8 cellular contexts compared by ENCODE assay signal in the genomic region with DNA sequence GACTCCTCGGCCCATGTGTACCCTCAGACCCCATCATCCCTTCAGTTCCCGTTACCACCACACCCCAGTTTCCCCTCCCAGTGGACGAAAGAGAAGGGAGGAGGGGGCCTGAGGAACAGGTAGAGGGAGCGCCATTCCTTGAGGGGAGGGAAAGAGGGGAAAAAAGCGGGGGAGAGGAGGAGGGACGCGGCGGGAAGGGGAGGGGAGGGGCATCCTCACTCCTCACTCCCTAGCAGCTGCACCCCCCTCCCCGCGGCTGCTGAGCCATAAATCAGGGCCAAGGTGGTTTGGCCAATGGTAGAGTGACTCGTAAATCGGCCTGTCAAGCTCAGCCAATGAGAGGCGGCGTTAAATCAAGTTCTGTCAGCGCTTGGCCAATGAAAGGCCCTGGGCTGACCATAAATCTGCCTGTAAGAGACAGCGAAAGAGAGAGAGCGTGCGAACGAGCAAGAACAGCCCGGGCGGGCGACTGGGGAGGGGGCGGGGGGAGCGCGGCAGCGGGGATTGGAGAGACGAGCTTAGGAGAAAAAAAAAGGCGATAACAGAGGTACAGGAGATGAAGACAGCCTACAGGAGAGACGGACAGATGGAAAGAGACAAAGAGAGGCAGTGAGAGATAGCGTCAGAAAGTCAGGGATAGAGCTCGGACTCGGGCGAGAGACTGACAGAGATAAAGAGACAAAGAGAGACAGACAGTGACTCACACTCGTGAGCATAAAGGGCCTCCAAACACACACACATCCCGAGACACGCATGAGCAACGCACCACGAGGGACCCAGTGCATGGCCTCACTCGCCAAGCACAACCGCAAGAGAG. TPM values are rescaled to one million over a fixed set of nuclear protein-coding genes. Genes with fewer than 3 reads are reported as not detected.
A peak's percentile ranks its signal among the peaks of the same experiment; 100 is the strongest.
DNase-seq lines count a peak whose midpoint lies in the region; ATAC-seq, FAIRE-seq and TF ChIP-seq lines count a peak whose summit lies in the region.

No MANE protein-coding gene starts in this region.

- no peaks in the 10 kb centered on the region for H3K36me3 Mint-ChIP-seq in progenitor cell of endocrine pancreas (ENCODE audit: insufficient read depth)

- no peaks in the 10 kb centered on the region for H3K9me3 ChIP-seq in adrenal gland (replicated peaks in 1 of 3)
- no peaks in the 10 kb centered on the region for H3K9me3 ChIP-seq in left ventricle myocardium inferior (replicated peaks)

- no peaks in the 10 kb centered on the region for H3K27me3 ChIP-seq in adrenal gland
- no peaks in the 10 kb centered on the region for H3K27me3 ChIP-seq in left ventricle myocardium inferior (ENCODE audit: low read depth)

- peaks cover 27% of the 10 kb centered on the region for H3K4me1 Mint-ChIP-seq in progenitor cell of endocrine pancreas (ENCODE audit: low read depth)

- intact Hi-C loops in adrenal gland (cut with DNase I), result no loop called here
- intact Hi-C loops in left ventricle myocardium inferior (cut with micrococcal nuclease), result no loop called here

- H3K4me1 ChIP-seq in adrenal gland (replicated peaks in 1 of 2) (peaks cover 14 to 26% of the 10 kb centered on the region in 2 donors), left ventricle myocardium inferior (peaks cover 32% of the 10 kb centered on the region)

- no peak overlapping the region for H3K27ac Mint-ChIP-seq in progenitor cell of endocrine pancreas

- H3K4me3 ChIP-seq in adrenal gland (peak overlapping the region; percentile 1 to 69 (median 54)), left ventricle myocardium inferior (peak overlapping the region; percentile 79)

- TF ChIP-seq POLR2A in GM12892 (IDR thresholded peaks at IDR 0.05; ENCODE audit: low read depth, low read length), result 0 out of 2 replicates have a peak, but pooled peaks have one; percentile 21
- peak in 1 of 2 donors; percentile 79 for TF ChIP-seq POLR2A in adrenal gland (IDR thresholded peaks at IDR 0.05)

- DNase-seq in GM12892 (ENCODE audit: insufficient read length) (peak; percentile 96), NCI-H1436 (lab: John Stamatoyannopoulos, UW) (peak; percentile 99), SW 1271 (lab: John Stamatoyannopoulos, UW) (peak; percentile 96 to 99), adrenal gland (peak; percentile 96 to 99 (median 98)), left ventricle myocardium inferior (peak; percentile 94), progenitor cell of endocrine pancreas (ENCODE audit: low spot score, unreplicated experiment) (peak; percentile 87), ureter (ENCODE audit: low spot score) (peak; percentile 97)

- peaks cover 12% of the 10 kb centered on the region for H3K27me3 Mint-ChIP-seq in progenitor cell of endocrine pancreas

- H3K27ac ChIP-seq in adrenal gland, result peak overlapping the region; percentile 78 to 96 (median 93)
- peak overlapping the region; percentile 95 for H3K27ac ChIP-seq in left ventricle myocardium inferior (replicated peaks)

- H3K36me3 ChIP-seq in adrenal gland (replicated peaks in 1 of 2) (no peaks in the 10 kb centered on the region), left ventricle myocardium inferior (no peaks in the 10 kb centered on the region)

- ATAC-seq in HG02840 (IDR thresholded peaks at IDR 0.05; ENCODE audit: low FRiP score, unreplicated experiment), result peak; percentile 99

- 0 to 1% (median 1%) methylated on average over 36 to 40 of the region's 40 CpGs for WGBS in adrenal gland, 4 donors

- H3K9me3 Mint-ChIP-seq in progenitor cell of endocrine pancreas (ENCODE audit: low read depth), result no peaks in the 10 kb centered on the region

- peak in 3 of 6 experiments; percentile 3 to 21 (median 5) for TF ChIP-seq CTCF in adrenal gland (IDR thresholded peaks at IDR 0.05)
- TF ChIP-seq CTCF in left ventricle myocardium inferior (IDR thresholded peaks at IDR 0.05; ENCODE audit: borderline replicate concordance), result no peak
- no peak for TF ChIP-seq CTCF in progenitor cell of endocrine pancreas (IDR thresholded peaks at IDR 0.05; ENCODE audit: unreplicated experiment)

- peak; percentile 96 for FAIRE-seq in GM12892 (lab: Jason Lieb, UNC)

- H3K4me3 Mint-ChIP-seq in progenitor cell of endocrine pancreas (ENCODE audit: low read depth), result no peak overlapping the region

RNA-seq across cellular contexts. Expression of gene GPR84, which starts 5.1 kb away (rescaled TPM):
- 1.9 TPM for polyA plus RNA-seq in GM12892 (2012; ENCODE audit: missing spikeins)
- 1 to 10 TPM in 5 of 8 donors, under 1 TPM in 3; 0.18 to 6.8 (median 1.3) TPM for total RNA-seq in adrenal gland
- polyA plus RNA-seq in adrenal gland, result 1 to 10 TPM in 1 of 3 donors, under 1 TPM in 2; 0.56 to 1.3 (median 0.93) TPM
- not detected for total RNA-seq in left ventricle myocardium inferior
- not detected in 2 replicates for total RNA-seq in progenitor cell of endocrine pancreas
- 0.34 TPM for total RNA-seq in ureter

RNA-seq across cellular contexts. Expression of gene ZNF385A, which starts 25.4 kb away (rescaled TPM):
- 1.1 TPM for polyA plus RNA-seq in GM12892 (2012; ENCODE audit: missing spikeins)
- 10 to 100 TPM in 6 of 8 donors, 1 to 10 TPM in 2; 6.5 to 38.2 (median 13.1) TPM for total RNA-seq in adrenal gland
- 10 to 100 TPM in 2 of 3 donors, 1 to 10 TPM in 1; 2.7 to 28.0 (median 24.3) TPM for polyA plus RNA-seq in adrenal gland
- 7.1 TPM for total RNA-seq in left ventricle myocardium inferior
- total RNA-seq in progenitor cell of endocrine pancreas, result 15.6 and 16.6 TPM in 2 replicates
- 88.4 TPM for total RNA-seq in ureter

RNA-seq across cellular contexts. Expression of gene COPZ1, which starts 34.2 kb away (rescaled TPM):
- polyA plus RNA-seq in GM12892 (2012; ENCODE audit: missing spikeins), result 175 TPM
- total RNA-seq in adrenal gland (100 to 1,000 TPM in 7 of 8 donors, 10 to 100 TPM in 1; 95.2 to 183 (median 152) TPM), left ventricle myocardium inferior (110 TPM), progenitor cell of endocrine pancreas (165 and 173 TPM in 2 replicates), ureter (116 TPM)
- 100 to 1,000 TPM in 1 of 3 donors, 10 to 100 TPM in 2; 54.7 to 252 (median 80.9) TPM for polyA plus RNA-seq in adrenal gland

RNA-seq across cellular contexts. Expression of gene NFE2, which starts 58.3 kb away (rescaled TPM):
- 0.28 TPM for polyA plus RNA-seq in GM12892 (2012; ENCODE audit: missing spikeins)
- total RNA-seq in adrenal gland (under 1 TPM in 2 of 8 donors, not detected in 6; 0.47 to 0.72 TPM), left ventricle myocardium inferior (0.71 TPM), progenitor cell of endocrine pancreas (17.2 and 17.9 TPM in 2 replicates), ureter (0.57 TPM)
- under 1 TPM; 0.13 to 0.80 (median 0.34) TPM for polyA plus RNA-seq in adrenal gland

RNA-seq across cellular contexts. Expression of gene ITGA5, which starts 59.9 kb away (rescaled TPM):
- polyA plus RNA-seq in GM12892 (2012; ENCODE audit: missing spikeins), result 1.8 TPM
- total RNA-seq in adrenal gland, result 100 to 1,000 TPM in 3 of 8 donors, 10 to 100 TPM in 5; 64.9 to 141 (median 75.9) TPM
- polyA plus RNA-seq in adrenal gland, result 100 to 1,000 TPM in 1 of 3 donors, 10 to 100 TPM in 2; 52.2 to 118 (median 56.7) TPM
- total RNA-seq in left ventricle myocardium inferior, result 55.3 TPM
- 32.2 and 37.8 TPM in 2 replicates for total RNA-seq in progenitor cell of endocrine pancreas
- 117 TPM for total RNA-seq in ureter

Comparison
In these comparisons a context has a peak if more than half of its experiments do, and no peak if none do; other contexts are left out.
1. Peak in every context shown above with its lines: DNase-seq, ATAC-seq, H3K4me3 ChIP-seq and H3K27ac ChIP-seq.